ENCODE assay signal across 8 cellular contexts in genomic region chr5:73447234-73448071, GRCh38. TPM values are rescaled to one million over a fixed set of nuclear protein-coding genes. Genes with fewer than 3 reads are reported as not detected.
DNase-seq lines count a peak whose midpoint lies in the region; ATAC-seq and TF ChIP-seq lines count a peak whose summit lies in the region.

No MANE protein-coding gene starts in this region.

- H3K27me3 ChIP-seq in SJCRH30 (peaks cover 7% of the 10 kb centered on the region; the same call in 1 of the 2 replicates), body of pancreas (peaks cover 9 to 74% of the 10 kb centered on the region in 2 donors), kidney epithelial cell (ENCODE audit: control insufficient read depth, insufficient read depth, low read length) (peaks cover 15% of the 10 kb centered on the region)

- peak overlapping the region; percentile 47; the same call in 1 of the 2 replicates for H3K27ac ChIP-seq in SJCRH30
- no peak overlapping the region for H3K27ac ChIP-seq in body of pancreas

- DNase-seq in DMS53 treated with DMSO at 0.1 percent for 48 hours (lab: John Stamatoyannopoulos, UW; ENCODE audit: unreplicated experiment) (peak; percentile 72), SJCRH30 (peak; percentile 61 to 72), body of pancreas (peak in 1 of 4 donors; percentile 17), kidney epithelial cell (ENCODE audit: low read depth) (no peak), middle frontal gyrus (ENCODE audit: extremely low spot score, low spot score) (no peak)

- no peaks in the 10 kb centered on the region for H3K4me1 ChIP-seq in SJCRH30
- H3K4me1 ChIP-seq in body of pancreas, result peaks cover 22% of the 10 kb centered on the region

- peaks cover 5% of the 10 kb centered on the region for H3K9me3 Mint-ChIP-seq in stimulated activated naive CD8-positive, alpha-beta T cell treated with anti-CD3 and anti-CD28 coated beads, Interleukin-15, Interleukin-2, amounts not matched to agents 100 ng/mL and 50 ng/mL, for 24 hours

- peak overlapping the region; percentile 82 for H3K4me3 Mint-ChIP-seq in stimulated activated naive CD8-positive, alpha-beta T cell treated with anti-CD3 and anti-CD28 coated beads, Interleukin-15, Interleukin-2, amounts not matched to agents 100 ng/mL and 50 ng/mL, for 24 hours

- ATAC-seq in HG02642 (IDR thresholded peaks at IDR 0.05; ENCODE audit: poor library complexity, unreplicated experiment), result peak; percentile 28
- peak; percentile 40 for ATAC-seq in body of pancreas
- ATAC-seq in GM21367 (IDR thresholded peaks at IDR 0.05; ENCODE audit: unreplicated experiment), result no peak

- peaks cover 77% of the 10 kb centered on the region for H3K27me3 Mint-ChIP-seq in stimulated activated naive CD8-positive, alpha-beta T cell treated with anti-CD3 and anti-CD28 coated beads, Interleukin-15, Interleukin-2, amounts not matched to agents 100 ng/mL and 50 ng/mL, for 24 hours

- intact Hi-C loops in body of pancreas (cut with DNase I), result loop anchor here (5.0 kb wide), 1 partner anchor 230 kb away; no protein-coding TSS in a partner anchor

- H3K4me1 Mint-ChIP-seq in stimulated activated naive CD8-positive, alpha-beta T cell treated with anti-CD3 and anti-CD28 coated beads, Interleukin-15, Interleukin-2, amounts not matched to agents 100 ng/mL and 50 ng/mL, for 24 hours (ENCODE audit: low read depth), result peaks cover 23% of the 10 kb centered on the region

- H3K27ac Mint-ChIP-seq in stimulated activated naive CD8-positive, alpha-beta T cell treated with anti-CD3 and anti-CD28 coated beads, Interleukin-15, Interleukin-2, amounts not matched to agents 100 ng/mL and 50 ng/mL, for 24 hours, result peak overlapping the region; percentile 71

- H3K4me3 ChIP-seq in SJCRH30, result peak overlapping the region; percentile 96
- H3K4me3 ChIP-seq in body of pancreas, result no peak overlapping the region
- peak overlapping the region; percentile 60 for H3K4me3 ChIP-seq in kidney epithelial cell (ENCODE audit: low read depth, low read length)

- H3K36me3 ChIP-seq in SJCRH30 (no peaks in the 10 kb centered on the region), body of pancreas (replicated peaks in 1 of 2; ENCODE audit: insufficient read depth in 1 of 2, low read depth in 2 of 2) (no peaks in the 10 kb centered on the region), kidney epithelial cell (ENCODE audit: control insufficient read depth, insufficient read depth, low read length) (no peaks in the 10 kb centered on the region)

- H3K9me3 ChIP-seq in SJCRH30 (replicated peaks) (no peaks in the 10 kb centered on the region), body of pancreas (no peaks in the 10 kb centered on the region)

- WGBS in body of pancreas, 2 donors, result 1 to 2% methylated on average over 12 to 86 of the region's 127 CpGs

- H3K36me3 Mint-ChIP-seq in stimulated activated naive CD8-positive, alpha-beta T cell treated with anti-CD3 and anti-CD28 coated beads, Interleukin-15, Interleukin-2, amounts not matched to agents 100 ng/mL and 50 ng/mL, for 24 hours (ENCODE audit: low read depth), result peaks cover 5% of the 10 kb centered on the region

- TF ChIP-seq POLR2A in body of pancreas (IDR thresholded peaks at IDR 0.05), result no peak

- TF ChIP-seq CTCF in body of pancreas (IDR thresholded peaks at IDR 0.05), result no peak
- TF ChIP-seq CTCF in kidney epithelial cell (IDR thresholded peaks at IDR 0.05; ENCODE audit: insufficient read depth, low read length, poor library complexity, severe bottlenecking), result no peak

RNA-seq across cellular contexts. Expression of gene FOXD1, which starts 1.1 kb away (rescaled TPM):
- total RNA-seq in SJCRH30 (2014; rRNA removed; shearing (Covaris generic)), result 10.5 and 10.9 TPM in 2 replicates
- total RNA-seq in body of pancreas (not detected), kidney epithelial cell (14.7 and 22.0 TPM in 2 replicates)

RNA-seq across cellular contexts. Expression of gene BTF3, which starts 50.8 kb away (rescaled TPM):
- total RNA-seq in SJCRH30 (2014; rRNA removed; shearing (Covaris generic)), result 1,145 and 1,184 TPM in 2 replicates
- total RNA-seq in body of pancreas (100 to 1,000 TPM; 147 to 346 TPM), kidney epithelial cell (668 and 708 TPM in 2 replicates)

Comparison
In these comparisons a context has a peak if more than half of its experiments do, and no peak if none do; other contexts are left out.
1. DNase-seq: peak in DMS53 treated with DMSO at 0.1 percent for 48 hours (single experiment) and SJCRH30 (2 of 2); none in kidney epithelial cell (single experiment) and middle frontal gyrus (single experiment).
2. H3K4me3 ChIP-seq: peak in SJCRH30 (single experiment) and kidney epithelial cell (single experiment); none in body of pancreas (0 of 2).
3. RNA of gene FOXD1, which starts 1.1 kb away (total RNA-seq): 14.7 to 22.0 TPM in kidney epithelial cell and 10.5 to 10.9 TPM in SJCRH30; not detected in body of pancreas; every median in the first group is over 10 times any median in the second.